ENCODE assay signal across 1 cellular context in the genomic region with DNA sequence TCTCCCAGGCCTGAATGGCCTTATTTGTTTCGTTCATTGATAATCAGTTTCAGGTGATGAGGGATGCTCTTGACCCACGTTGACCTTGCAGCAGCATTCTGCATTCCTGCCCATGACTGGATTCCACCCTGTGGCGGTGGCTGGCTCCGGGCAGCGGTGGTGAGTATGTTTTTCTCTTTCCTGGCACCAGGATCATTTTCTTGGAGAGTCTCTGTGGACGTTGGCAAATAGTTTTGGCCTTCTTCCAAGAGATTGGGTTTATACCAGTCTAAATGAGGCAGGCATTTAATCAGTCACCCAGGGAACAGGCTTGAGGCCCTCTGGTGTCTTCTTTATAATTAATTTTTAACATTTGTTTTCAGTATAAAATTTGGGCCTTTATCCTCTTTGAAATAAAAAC.
TF ChIP-seq lines count a peak whose summit lies in the region.

No MANE protein-coding gene starts in this region.

TF ChIP-seq in SK-N-SH, 30 proteins besides CTCF, POLR2A, EP300 and RAD21 (continued from another document):
- TF ChIP-seq, protein P1, sequence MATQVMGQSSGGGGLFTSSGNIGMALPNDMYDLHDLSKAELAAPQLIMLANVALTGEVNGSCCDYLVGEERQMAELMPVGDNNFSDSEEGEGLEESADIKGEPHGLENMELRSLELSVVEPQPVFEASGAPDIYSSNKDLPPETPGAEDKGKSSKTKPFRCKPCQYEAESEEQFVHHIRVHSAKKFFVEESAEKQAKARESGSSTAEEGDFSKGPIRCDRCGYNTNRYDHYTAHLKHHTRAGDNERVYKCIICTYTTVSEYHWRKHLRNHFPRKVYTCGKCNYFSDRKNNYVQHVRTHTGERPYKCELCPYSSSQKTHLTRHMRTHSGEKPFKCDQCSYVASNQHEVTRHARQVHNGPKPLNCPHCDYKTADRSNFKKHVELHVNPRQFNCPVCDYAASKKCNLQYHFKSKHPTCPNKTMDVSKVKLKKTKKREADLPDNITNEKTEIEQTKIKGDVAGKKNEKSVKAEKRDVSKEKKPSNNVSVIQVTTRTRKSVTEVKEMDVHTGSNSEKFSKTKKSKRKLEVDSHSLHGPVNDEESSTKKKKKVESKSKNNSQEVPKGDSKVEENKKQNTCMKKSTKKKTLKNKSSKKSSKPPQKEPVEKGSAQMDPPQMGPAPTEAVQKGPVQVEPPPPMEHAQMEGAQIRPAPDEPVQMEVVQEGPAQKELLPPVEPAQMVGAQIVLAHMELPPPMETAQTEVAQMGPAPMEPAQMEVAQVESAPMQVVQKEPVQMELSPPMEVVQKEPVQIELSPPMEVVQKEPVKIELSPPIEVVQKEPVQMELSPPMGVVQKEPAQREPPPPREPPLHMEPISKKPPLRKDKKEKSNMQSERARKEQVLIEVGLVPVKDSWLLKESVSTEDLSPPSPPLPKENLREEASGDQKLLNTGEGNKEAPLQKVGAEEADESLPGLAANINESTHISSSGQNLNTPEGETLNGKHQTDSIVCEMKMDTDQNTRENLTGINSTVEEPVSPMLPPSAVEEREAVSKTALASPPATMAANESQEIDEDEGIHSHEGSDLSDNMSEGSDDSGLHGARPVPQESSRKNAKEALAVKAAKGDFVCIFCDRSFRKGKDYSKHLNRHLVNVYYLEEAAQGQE (IDR thresholded peaks at IDR 0.05; ENCODE audit: low read depth, low read length): peak; percentile 41; the same call in 1 of the 2 replicates
- TF ChIP-seq FOXM1 (IDR thresholded peaks at IDR 0.05; ENCODE audit: low read depth) (peak; percentile 32; the same call in 1 of the 2 replicates), TCF12 (IDR thresholded peaks at IDR 0.05) (peak; percentile 93), RXRA (IDR thresholded peaks at IDR 0.05; ENCODE audit: borderline replicate concordance, low read depth) (peak; percentile 95), SMC3 (IDR thresholded peaks at IDR 0.05; ENCODE audit: low read depth, low read length) (0 out of 2 replicates have a peak, but pooled peaks have one; percentile 4), TEAD4 (IDR thresholded peaks at IDR 0.05; ENCODE audit: borderline replicate concordance, insufficient read depth) (peak; percentile 79), POLR2AphosphoS5 (IDR thresholded peaks at IDR 0.05; ENCODE audit: low read depth, low read length) (peak; percentile 25; the same call in 1 of the 2 replicates), CHD2 (IDR thresholded peaks at IDR 0.05; ENCODE audit: low read length, partially characterized antibody) (no peak), EZH2phosphoT487 (IDR thresholded peaks at IDR 0.05; ENCODE audit: borderline replicate concordance, low read depth) (no peak), FOSL2 (IDR thresholded peaks at IDR 0.05; ENCODE audit: borderline replicate concordance, low read depth) (peak; percentile 55; the same call in 1 of the 2 replicates), GABPA (IDR thresholded peaks at IDR 0.05; ENCODE audit: low read depth) (no peak), SIN3A (IDR thresholded peaks at IDR 0.05; ENCODE audit: borderline replicate concordance, low read depth, low read length) (no peak), NRF1 (IDR thresholded peaks at IDR 0.05; ENCODE audit: low read depth, low read length) (no peak), FOXJ3 (CRISPR knock-in tag; IDR thresholded peaks at IDR 0.05) (no peak), RFX5 (IDR thresholded peaks at IDR 0.05; ENCODE audit: low read length) (no peak), GATA2 (CRISPR knock-in tag; IDR thresholded peaks at IDR 0.05) (no peak), YY1 (IDR thresholded peaks at IDR 0.05; ENCODE audit: low read depth) (no peak)
- TF ChIP-seq, protein P2, sequence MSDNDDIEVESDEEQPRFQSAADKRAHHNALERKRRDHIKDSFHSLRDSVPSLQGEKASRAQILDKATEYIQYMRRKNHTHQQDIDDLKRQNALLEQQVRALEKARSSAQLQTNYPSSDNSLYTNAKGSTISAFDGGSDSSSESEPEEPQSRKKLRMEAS (IDR thresholded peaks at IDR 0.05; ENCODE audit: low read depth): 0 out of 2 replicates have a peak, but pooled peaks have one; percentile 16
- TF ChIP-seq, protein P3, sequence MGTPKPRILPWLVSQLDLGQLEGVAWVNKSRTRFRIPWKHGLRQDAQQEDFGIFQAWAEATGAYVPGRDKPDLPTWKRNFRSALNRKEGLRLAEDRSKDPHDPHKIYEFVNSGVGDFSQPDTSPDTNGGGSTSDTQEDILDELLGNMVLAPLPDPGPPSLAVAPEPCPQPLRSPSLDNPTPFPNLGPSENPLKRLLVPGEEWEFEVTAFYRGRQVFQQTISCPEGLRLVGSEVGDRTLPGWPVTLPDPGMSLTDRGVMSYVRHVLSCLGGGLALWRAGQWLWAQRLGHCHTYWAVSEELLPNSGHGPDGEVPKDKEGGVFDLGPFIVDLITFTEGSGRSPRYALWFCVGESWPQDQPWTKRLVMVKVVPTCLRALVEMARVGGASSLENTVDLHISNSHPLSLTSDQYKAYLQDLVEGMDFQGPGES (IDR thresholded peaks at IDR 0.05; ENCODE audit: low read depth, low read length): no peak
- TF ChIP-seq, protein P4, sequence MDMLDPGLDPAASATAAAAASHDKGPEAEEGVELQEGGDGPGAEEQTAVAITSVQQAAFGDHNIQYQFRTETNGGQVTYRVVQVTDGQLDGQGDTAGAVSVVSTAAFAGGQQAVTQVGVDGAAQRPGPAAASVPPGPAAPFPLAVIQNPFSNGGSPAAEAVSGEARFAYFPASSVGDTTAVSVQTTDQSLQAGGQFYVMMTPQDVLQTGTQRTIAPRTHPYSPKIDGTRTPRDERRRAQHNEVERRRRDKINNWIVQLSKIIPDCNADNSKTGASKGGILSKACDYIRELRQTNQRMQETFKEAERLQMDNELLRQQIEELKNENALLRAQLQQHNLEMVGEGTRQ (IDR thresholded peaks at IDR 0.05; ENCODE audit: borderline replicate concordance, low read depth, low read length): no peak
- TF ChIP-seq, protein P5, sequence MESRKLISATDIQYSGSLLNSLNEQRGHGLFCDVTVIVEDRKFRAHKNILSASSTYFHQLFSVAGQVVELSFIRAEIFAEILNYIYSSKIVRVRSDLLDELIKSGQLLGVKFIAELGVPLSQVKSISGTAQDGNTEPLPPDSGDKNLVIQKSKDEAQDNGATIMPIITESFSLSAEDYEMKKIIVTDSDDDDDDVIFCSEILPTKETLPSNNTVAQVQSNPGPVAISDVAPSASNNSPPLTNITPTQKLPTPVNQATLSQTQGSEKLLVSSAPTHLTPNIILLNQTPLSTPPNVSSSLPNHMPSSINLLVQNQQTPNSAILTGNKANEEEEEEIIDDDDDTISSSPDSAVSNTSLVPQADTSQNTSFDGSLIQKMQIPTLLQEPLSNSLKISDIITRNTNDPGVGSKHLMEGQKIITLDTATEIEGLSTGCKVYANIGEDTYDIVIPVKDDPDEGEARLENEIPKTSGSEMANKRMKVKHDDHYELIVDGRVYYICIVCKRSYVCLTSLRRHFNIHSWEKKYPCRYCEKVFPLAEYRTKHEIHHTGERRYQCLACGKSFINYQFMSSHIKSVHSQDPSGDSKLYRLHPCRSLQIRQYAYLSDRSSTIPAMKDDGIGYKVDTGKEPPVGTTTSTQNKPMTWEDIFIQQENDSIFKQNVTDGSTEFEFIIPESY (IDR thresholded peaks at IDR 0.05; ENCODE audit: borderline replicate concordance, low read depth): 0 out of 2 replicates have a peak, but pooled peaks have one; percentile 63
- TF ChIP-seq, protein P6, sequence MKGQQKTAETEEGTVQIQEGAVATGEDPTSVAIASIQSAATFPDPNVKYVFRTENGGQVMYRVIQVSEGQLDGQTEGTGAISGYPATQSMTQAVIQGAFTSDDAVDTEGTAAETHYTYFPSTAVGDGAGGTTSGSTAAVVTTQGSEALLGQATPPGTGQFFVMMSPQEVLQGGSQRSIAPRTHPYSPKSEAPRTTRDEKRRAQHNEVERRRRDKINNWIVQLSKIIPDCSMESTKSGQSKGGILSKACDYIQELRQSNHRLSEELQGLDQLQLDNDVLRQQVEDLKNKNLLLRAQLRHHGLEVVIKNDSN (IDR thresholded peaks at IDR 0.05; ENCODE audit: borderline replicate concordance, low read depth): no peak
- TF ChIP-seq, protein P7, sequence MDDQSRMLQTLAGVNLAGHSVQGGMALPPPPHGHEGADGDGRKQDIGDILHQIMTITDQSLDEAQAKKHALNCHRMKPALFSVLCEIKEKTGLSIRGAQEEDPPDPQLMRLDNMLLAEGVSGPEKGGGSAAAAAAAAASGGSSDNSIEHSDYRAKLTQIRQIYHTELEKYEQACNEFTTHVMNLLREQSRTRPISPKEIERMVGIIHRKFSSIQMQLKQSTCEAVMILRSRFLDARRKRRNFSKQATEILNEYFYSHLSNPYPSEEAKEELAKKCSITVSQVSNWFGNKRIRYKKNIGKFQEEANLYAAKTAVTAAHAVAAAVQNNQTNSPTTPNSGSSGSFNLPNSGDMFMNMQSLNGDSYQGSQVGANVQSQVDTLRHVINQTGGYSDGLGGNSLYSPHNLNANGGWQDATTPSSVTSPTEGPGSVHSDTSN (IDR thresholded peaks at IDR 0.05): peak; percentile 81
